In the genomic region with DNA sequence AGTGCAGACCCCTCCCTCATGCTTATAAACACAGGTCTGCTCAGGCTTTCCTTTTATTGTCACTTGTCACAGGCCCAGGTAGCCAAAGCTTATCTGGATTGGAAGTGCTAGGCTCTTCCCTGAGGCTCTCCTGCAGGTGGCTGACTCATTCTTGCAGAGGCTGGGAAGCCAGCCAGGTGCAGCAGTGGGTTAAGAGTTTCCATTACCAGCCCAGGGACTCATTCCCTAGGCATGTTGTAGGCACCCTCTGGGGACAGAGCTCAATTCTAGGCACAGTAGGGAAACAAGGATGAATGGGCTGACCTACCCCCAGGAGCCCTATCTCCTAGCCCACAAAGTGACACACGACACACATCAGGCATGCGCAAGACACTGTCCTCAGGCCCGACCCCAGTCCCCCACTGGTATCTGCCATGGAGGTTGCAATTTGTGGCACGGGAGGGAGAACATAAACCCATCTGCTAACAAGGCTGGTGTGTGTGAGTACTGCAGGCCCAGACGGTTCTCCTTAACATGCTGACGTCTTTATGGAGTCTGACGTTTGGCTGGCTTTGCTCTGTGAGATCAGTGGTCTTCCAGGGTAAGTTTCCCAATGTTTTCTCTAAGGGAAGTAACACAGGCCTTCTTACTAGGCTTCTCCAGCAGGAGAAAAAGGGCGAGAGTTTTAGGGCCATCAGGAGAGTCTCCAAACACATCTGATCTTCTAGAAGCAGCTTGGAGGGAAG, we compare ENCODE assay signal across 10 cellular contexts.
DNase-seq lines count a peak whose midpoint lies in the region; ATAC-seq, FAIRE-seq and TF ChIP-seq lines count a peak whose summit lies in the region.
"Had no signal": no experiment of that assay in that cellular context is flagged by ENCODE, and none has a peak within 500 bp of the region (broad histone marks: within the 10 kb centered on the region; RNA-seq: fewer than 3 reads in every experiment).

No MANE protein-coding gene starts in this region.

- ATAC-seq in HG03521 (IDR thresholded peaks at IDR 0.05; ENCODE audit: unreplicated experiment) (no peak), HG02885 (IDR thresholded peaks at IDR 0.05; ENCODE audit: poor library complexity, unreplicated experiment) (no peak), GM21528 (IDR thresholded peaks at IDR 0.05; ENCODE audit: low FRiP score, unreplicated experiment) (no peak)
- ATAC-seq: activated T-cell treated with anti-CD3 and anti-CD28 coated beads, Interleukin-2, amount 50 U/mL, for 4 hours had no signal

- H3K4me3 ChIP-seq in bronchial epithelial cell (ENCODE audit: low read depth, low read length) = no peak overlapping the region
- no peak overlapping the region for H3K4me3 ChIP-seq in CD4-positive, alpha-beta memory T cell (ENCODE audit: low read length in 2 of 2)

- no peaks in the 10 kb centered on the region for H3K36me3 Mint-ChIP-seq in CD4-positive, alpha-beta memory T cell

- no peaks in the 10 kb centered on the region for H3K27me3 ChIP-seq in bronchial epithelial cell (ENCODE audit: control insufficient read depth, insufficient read depth, low read length)
- no peaks in the 10 kb centered on the region for H3K27me3 ChIP-seq in CD4-positive, alpha-beta memory T cell (ENCODE audit: insufficient read depth, low read length)

- no peaks in the 10 kb centered on the region for H3K36me3 ChIP-seq in bronchial epithelial cell (ENCODE audit: control insufficient read depth, insufficient read depth, low read length)
- no peaks in the 10 kb centered on the region for H3K36me3 ChIP-seq in CD4-positive, alpha-beta memory T cell (ENCODE audit: insufficient read depth, low read length)

- POLR2A ChIA-PET in CD4-positive, alpha-beta memory T cell (lab: Charles Lee; ENCODE audit: partially characterized antibody) = no interaction called here

- H3K4me3 Mint-ChIP-seq in CD4-positive, alpha-beta memory T cell = no peak overlapping the region
- H3K4me3 Mint-ChIP-seq: activated T-cell treated with anti-CD3 and anti-CD28 coated beads, Interleukin-2, amount 50 U/mL, for 4 hours had no signal

- DNase-seq in Caki2 (ENCODE audit: low read depth) (peak; percentile 79), NCI-H2107 treated with DMSO at 0.1 percent for 48 hours (lab: John Stamatoyannopoulos, UW; ENCODE audit: unreplicated experiment) (peak; percentile 77), bronchial epithelial cell (ENCODE audit: low read depth) (peak; percentile 88), mucosa of gallbladder (ENCODE audit: low spot score) (peak; percentile 84)
- no peak for DNase-seq in CD4-positive, alpha-beta memory T cell
- DNase-seq: activated T-cell treated with anti-CD3 and anti-CD28 coated beads, Interleukin-2, amount 50 U/mL, for 4 hours; KG1 had no signal

- intact Hi-C loops in CD4-positive, alpha-beta memory T cell (cut with micrococcal nuclease) = no loop called here

- no peak overlapping the region for H3K27ac ChIP-seq in CD4-positive, alpha-beta memory T cell (ENCODE audit: low read depth, low read length)

- peak; percentile 96 for FAIRE-seq in bronchial epithelial cell (lab: Jason Lieb, UNC)

- H3K27ac Mint-ChIP-seq in CD4-positive, alpha-beta memory T cell = no peak overlapping the region

- H3K4me1 ChIP-seq in CD4-positive, alpha-beta memory T cell (ENCODE audit: insufficient read depth, low read length) = no peaks in the 10 kb centered on the region

- in situ Hi-C loops in Caki2 (cut with HindIII; ENCODE audit: low pct_unique_long_range_greater_than_20kb, low sequenced_read_pairs) = no loop called here

- H3K4me1 Mint-ChIP-seq in CD4-positive, alpha-beta memory T cell = peaks cover 0 to 5% (median 3%) of the 10 kb centered on the region in 4 donors

- no peaks in the 10 kb centered on the region for H3K9me3 ChIP-seq in CD4-positive, alpha-beta memory T cell (ENCODE audit: control insufficient read depth in 1 of 2, low read length in 2 of 2)

- TF ChIP-seq CTCF in bronchial epithelial cell (IDR thresholded peaks at IDR 0.05; ENCODE audit: insufficient read depth, low read length, severe bottlenecking) = no peak

- CTCF ChIA-PET in CD4-positive, alpha-beta memory T cell (lab: Charles Lee; ENCODE audit: partially characterized antibody) = no interaction called here

- H3K9me3 Mint-ChIP-seq in CD4-positive, alpha-beta memory T cell = no peaks in the 10 kb centered on the region
- H3K9me3 Mint-ChIP-seq: activated T-cell treated with anti-CD3 and anti-CD28 coated beads, Interleukin-2, amount 50 U/mL, for 4 hours had no signal

- peaks cover 5 to 9% of the 10 kb centered on the region in 2 donors for H3K27me3 Mint-ChIP-seq in CD4-positive, alpha-beta memory T cell

Comparison
In these comparisons a context has a peak if more than half of its experiments do, and no peak if none do; other contexts are left out.
1. DNase-seq: peak in Caki2 (single experiment), NCI-H2107 treated with DMSO at 0.1 percent for 48 hours (single experiment), bronchial epithelial cell (single experiment) and mucosa of gallbladder (single experiment); none in CD4-positive, alpha-beta memory T cell (0 of 5).